ENCODE assay signal across 1 cellular context in the genomic region with DNA sequence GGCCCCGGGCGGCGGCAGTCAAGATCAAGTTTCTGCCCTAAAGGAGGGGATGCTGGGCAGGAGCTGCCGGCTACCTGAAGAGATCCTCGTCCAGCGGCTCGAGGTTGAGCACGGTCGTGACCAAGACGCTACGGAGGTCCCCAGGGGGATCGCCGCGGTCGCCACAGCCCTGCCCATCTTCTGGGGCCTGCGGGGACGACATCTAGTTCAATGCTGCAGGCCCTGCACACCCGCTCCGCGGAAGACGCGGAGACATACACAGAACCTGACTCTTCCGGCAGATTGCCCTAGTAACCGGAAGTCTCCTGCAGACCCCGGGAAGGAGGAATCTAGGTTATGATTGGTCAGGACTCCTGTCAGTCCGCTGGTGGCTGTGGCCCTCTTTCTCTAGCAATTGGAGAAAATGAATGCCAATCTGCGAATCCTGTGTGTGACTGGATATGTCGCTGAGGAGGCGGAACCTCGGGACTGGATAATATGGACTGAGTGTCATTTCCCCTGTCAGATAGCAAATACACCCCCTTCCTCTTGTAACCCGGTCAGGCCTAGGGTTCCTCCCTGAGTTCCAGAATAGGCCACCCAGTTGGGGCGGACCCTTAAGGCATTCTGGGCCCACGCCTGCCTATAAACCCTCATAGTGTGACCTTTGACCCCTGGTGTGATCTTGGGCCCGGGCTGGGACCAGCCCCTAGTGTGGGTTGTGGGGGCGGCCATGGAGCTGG.
TF ChIP-seq lines count a peak whose summit lies in the region.

TSS of gene ACOT8 (minus strand) at position 279 of the 722 bp plus-strand sequence. CDS start at position 202, 77 bp downstream.
TSS of gene ZSWIM3 (plus strand) at position 501 of the 722 bp plus-strand sequence. CDS start at position 713, 212 bp downstream.

TF ChIP-seq in HepG2, 621 proteins besides CTCF, POLR2A, EP300 and RAD21 (continues in another document):
- TF ChIP-seq THAP11 (CRISPR knock-in tag; IDR thresholded peaks at IDR 0.05) (peak; percentile 93), ZNF337 (CRISPR knock-in tag; IDR thresholded peaks at IDR 0.05; ENCODE audit: borderline replicate concordance, low read depth) (no peak; the same call in 1 of the 2 replicates), GPBP1L1 (CRISPR knock-in tag; IDR thresholded peaks at IDR 0.05) (no peak), ZNF18 (CRISPR knock-in tag; IDR thresholded peaks at IDR 0.05; ENCODE audit: insufficient replicate concordance) (no peak), ATF5 (CRISPR knock-in tag; IDR thresholded peaks at IDR 0.05; ENCODE audit: low read depth) (no peak), ZNF496 (CRISPR knock-in tag; IDR thresholded peaks at IDR 0.05; ENCODE audit: insufficient replicate concordance) (no peak), STAT5B (CRISPR knock-in tag; IDR thresholded peaks at IDR 0.05) (peak; percentile 61; the same call in 1 of the 2 replicates), MED8 (CRISPR knock-in tag; IDR thresholded peaks at IDR 0.05; ENCODE audit: insufficient replicate concordance) (peak; percentile 83), RXRA (CRISPR knock-in tag; IDR thresholded peaks at IDR 0.05) (peak; percentile 33; the same call in 1 of the 2 replicates), ZNF136 (CRISPR knock-in tag; IDR thresholded peaks at IDR 0.05; ENCODE audit: low read depth) (0 out of 2 replicates have a peak, but pooled peaks have one; percentile 77), NR1H2 (CRISPR knock-in tag; IDR thresholded peaks at IDR 0.05; ENCODE audit: borderline replicate concordance, low read depth) (no peak), PBX3 (CRISPR knock-in tag; IDR thresholded peaks at IDR 0.05; ENCODE audit: borderline replicate concordance) (peak; percentile 100), ZNF513 (CRISPR knock-in tag; conservative IDR thresholded peaks at IDR 0.05) (peak; percentile 97; the same call in 1 of the 2 replicates), KDM2A (CRISPR knock-in tag; IDR thresholded peaks at IDR 0.05; ENCODE audit: borderline replicate concordance, low read depth) (peak; percentile 93; the same call in 1 of the 2 replicates), BORCS8-MEF2B (CRISPR knock-in tag; IDR thresholded peaks at IDR 0.05) (peak; percentile 80), MEF2D (CRISPR knock-in tag; IDR thresholded peaks at IDR 0.05) (no peak; the same call in 1 of the 2 replicates), CC2D1A (CRISPR knock-in tag; IDR thresholded peaks at IDR 0.05) (no peak), PCBP2 (optimal IDR thresholded peaks at IDR 0.05; ENCODE audit: low read depth, low read length, poor library complexity, severe bottlenecking) (no peak), JUN (CRISPR knock-in tag; IDR thresholded peaks at IDR 0.05) (no peak), ZFP1 (CRISPR knock-in tag; IDR thresholded peaks at IDR 0.05) (peak; percentile 89; the same call in 1 of the 2 replicates), ZFP90 (CRISPR knock-in tag; IDR thresholded peaks at IDR 0.05; ENCODE audit: borderline replicate concordance) (no peak; the same call in 1 of the 2 replicates), GABPA (IDR thresholded peaks at IDR 0.05; ENCODE audit: low read depth, low read length) (peak; percentile 96), GABPA (CRISPR knock-in tag; IDR thresholded peaks at IDR 0.05; ENCODE audit: low read depth) (peak; percentile 99), HNF4G (IDR thresholded peaks at IDR 0.05; ENCODE audit: borderline replicate concordance, low read depth, low read length) (peak; percentile 63), HNF4G (CRISPR knock-in tag; IDR thresholded peaks at IDR 0.05; ENCODE audit: borderline replicate concordance, low read depth) (peak; percentile 78), CREB3 (CRISPR knock-in tag; IDR thresholded peaks at IDR 0.05) (0 out of 2 replicates have a peak, but pooled peaks have one; percentile 54), ZNF101 (CRISPR knock-in tag; IDR thresholded peaks at IDR 0.05; ENCODE audit: borderline replicate concordance, low read depth) (no peak), RBFOX2 (IDR thresholded peaks at IDR 0.05; ENCODE audit: low read depth, low read length) (peak; percentile 84), SSRP1 (CRISPR knock-in tag; IDR thresholded peaks at IDR 0.05) (no peak; the same call in 1 of the 2 replicates), ZNF772 (CRISPR knock-in tag; IDR thresholded peaks at IDR 0.05) (peak; percentile 57; the same call in 1 of the 2 replicates), ZNF441 (CRISPR knock-in tag; IDR thresholded peaks at IDR 0.05; ENCODE audit: borderline replicate concordance) (peak; percentile 81), ZNF619 (CRISPR knock-in tag; IDR thresholded peaks at IDR 0.05) (peak; percentile 93), ZNF678 (CRISPR knock-in tag; IDR thresholded peaks at IDR 0.05) (peak; percentile 62; the same call in 1 of the 2 replicates), ZNF30 (CRISPR knock-in tag; IDR thresholded peaks at IDR 0.05) (no peak), CBFB (CRISPR knock-in tag; IDR thresholded peaks at IDR 0.05) (peak; percentile 73), ZSCAN30 (CRISPR knock-in tag; IDR thresholded peaks at IDR 0.05) (no peak), ZNF775 (CRISPR knock-in tag; IDR thresholded peaks at IDR 0.05; ENCODE audit: borderline replicate concordance) (no peak), ZFAT (CRISPR knock-in tag; conservative IDR thresholded peaks at IDR 0.05) (no peak), LCORL (IDR thresholded peaks at IDR 0.05) (no peak), LCORL (CRISPR knock-in tag; IDR thresholded peaks at IDR 0.05) (no peak; the same call in 1 of the 2 replicates), PPARG (CRISPR knock-in tag; conservative IDR thresholded peaks at IDR 0.05) (peak; percentile 58), RFXAP (CRISPR knock-in tag; IDR thresholded peaks at IDR 0.05; ENCODE audit: borderline replicate concordance) (no peak), ZBTB21 (CRISPR knock-in tag; IDR thresholded peaks at IDR 0.05) (peak; percentile 37; the same call in 1 of the 2 replicates), ZMYM2 (CRISPR knock-in tag; IDR thresholded peaks at IDR 0.05) (no peak; the same call in 1 of the 2 replicates), SAP130 (CRISPR knock-in tag; IDR thresholded peaks at IDR 0.05; ENCODE audit: low read depth) (peak; percentile 100), KLF6 (CRISPR knock-in tag; IDR thresholded peaks at IDR 0.05) (peak; percentile 85), ZNF34 (CRISPR knock-in tag; IDR thresholded peaks at IDR 0.05; ENCODE audit: borderline replicate concordance) (no peak), SMYD3 (CRISPR knock-in tag; IDR thresholded peaks at IDR 0.05) (peak; percentile 89), ZNF589 (CRISPR knock-in tag; conservative IDR thresholded peaks at IDR 0.05) (no peak), HNRNPK (IDR thresholded peaks at IDR 0.05; ENCODE audit: low read depth, low read length, poor library complexity, severe bottlenecking) (no peak)
- TF ChIP-seq, protein P1, sequence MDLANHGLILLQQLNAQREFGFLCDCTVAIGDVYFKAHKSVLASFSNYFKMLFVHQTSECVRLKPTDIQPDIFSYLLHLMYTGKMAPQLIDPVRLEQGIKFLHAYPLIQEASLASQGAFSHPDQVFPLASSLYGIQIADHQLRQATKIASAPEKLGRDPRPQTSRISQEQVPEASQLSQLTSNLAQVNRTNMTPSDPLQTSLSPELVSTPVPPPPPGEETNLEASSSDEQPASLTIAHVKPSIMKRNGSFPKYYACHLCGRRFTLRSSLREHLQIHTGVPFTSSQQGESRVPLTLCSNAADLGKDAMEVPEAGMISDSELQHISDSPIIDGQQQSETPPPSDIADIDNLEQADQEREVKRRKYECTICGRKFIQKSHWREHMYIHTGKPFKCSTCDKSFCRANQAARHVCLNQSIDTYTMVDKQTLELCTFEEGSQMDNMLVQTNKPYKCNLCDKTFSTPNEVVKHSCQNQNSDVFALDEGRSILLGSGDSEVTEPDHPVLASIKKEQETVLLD (CRISPR knock-in tag; IDR thresholded peaks at IDR 0.05; ENCODE audit: low read depth), result no peak
- TF ChIP-seq, protein P2, sequence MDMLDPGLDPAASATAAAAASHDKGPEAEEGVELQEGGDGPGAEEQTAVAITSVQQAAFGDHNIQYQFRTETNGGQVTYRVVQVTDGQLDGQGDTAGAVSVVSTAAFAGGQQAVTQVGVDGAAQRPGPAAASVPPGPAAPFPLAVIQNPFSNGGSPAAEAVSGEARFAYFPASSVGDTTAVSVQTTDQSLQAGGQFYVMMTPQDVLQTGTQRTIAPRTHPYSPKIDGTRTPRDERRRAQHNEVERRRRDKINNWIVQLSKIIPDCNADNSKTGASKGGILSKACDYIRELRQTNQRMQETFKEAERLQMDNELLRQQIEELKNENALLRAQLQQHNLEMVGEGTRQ (IDR thresholded peaks at IDR 0.05; ENCODE audit: low read depth, low read length), result no peak
- TF ChIP-seq, protein P2 (CRISPR knock-in tag; IDR thresholded peaks at IDR 0.05; ENCODE audit: borderline replicate concordance), result no peak; the same call in 1 of the 2 replicates
- TF ChIP-seq, protein P3, sequence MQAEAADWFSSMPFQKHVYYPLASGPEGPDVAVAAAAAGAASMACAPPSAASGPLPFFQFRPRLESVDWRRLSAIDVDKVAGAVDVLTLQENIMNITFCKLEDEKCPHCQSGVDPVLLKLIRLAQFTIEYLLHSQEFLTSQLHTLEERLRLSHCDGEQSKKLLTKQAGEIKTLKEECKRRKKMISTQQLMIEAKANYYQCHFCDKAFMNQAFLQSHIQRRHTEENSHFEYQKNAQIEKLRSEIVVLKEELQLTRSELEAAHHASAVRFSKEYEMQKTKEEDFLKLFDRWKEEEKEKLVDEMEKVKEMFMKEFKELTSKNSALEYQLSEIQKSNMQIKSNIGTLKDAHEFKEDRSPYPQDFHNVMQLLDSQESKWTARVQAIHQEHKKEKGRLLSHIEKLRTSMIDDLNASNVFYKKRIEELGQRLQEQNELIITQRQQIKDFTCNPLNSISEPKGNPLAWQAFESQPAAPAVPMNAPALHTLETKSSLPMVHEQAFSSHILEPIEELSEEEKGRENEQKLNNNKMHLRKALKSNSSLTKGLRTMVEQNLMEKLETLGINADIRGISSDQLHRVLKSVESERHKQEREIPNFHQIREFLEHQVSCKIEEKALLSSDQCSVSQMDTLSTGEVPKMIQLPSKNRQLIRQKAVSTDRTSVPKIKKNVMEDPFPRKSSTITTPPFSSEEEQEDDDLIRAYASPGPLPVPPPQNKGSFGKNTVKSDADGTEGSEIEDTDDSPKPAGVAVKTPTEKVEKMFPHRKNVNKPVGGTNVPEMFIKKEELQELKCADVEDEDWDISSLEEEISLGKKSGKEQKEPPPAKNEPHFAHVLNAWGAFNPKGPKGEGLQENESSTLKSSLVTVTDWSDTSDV (CRISPR knock-in tag; IDR thresholded peaks at IDR 0.05), result no peak
